Comparison of ENCODE assay signal across 1 cellular context in the genomic region with DNA sequence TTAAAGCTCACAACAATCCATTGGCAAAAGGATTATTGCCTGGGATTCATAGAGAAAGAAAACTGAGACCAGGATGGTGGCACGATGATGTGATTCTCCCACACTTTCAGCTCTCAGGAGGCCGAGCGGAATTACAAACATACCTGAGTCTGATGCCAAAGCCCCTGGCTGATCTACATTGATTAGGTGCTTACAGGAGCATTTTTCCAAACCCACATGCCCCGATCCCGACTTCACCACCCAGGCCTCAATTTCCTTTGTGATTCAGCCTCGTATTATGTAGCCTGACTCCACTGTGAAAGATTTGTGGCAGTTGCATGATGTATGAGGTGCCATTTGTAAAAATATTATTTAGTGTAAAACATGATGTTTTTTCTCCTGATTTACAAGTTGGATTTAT.
TF ChIP-seq lines count a peak whose summit lies in the region.

No MANE protein-coding gene starts in this region.

TF ChIP-seq in GM23338, 12 proteins besides CTCF, POLR2A, EP300 and RAD21 (continued from another document):
- TF ChIP-seq, protein P1, sequence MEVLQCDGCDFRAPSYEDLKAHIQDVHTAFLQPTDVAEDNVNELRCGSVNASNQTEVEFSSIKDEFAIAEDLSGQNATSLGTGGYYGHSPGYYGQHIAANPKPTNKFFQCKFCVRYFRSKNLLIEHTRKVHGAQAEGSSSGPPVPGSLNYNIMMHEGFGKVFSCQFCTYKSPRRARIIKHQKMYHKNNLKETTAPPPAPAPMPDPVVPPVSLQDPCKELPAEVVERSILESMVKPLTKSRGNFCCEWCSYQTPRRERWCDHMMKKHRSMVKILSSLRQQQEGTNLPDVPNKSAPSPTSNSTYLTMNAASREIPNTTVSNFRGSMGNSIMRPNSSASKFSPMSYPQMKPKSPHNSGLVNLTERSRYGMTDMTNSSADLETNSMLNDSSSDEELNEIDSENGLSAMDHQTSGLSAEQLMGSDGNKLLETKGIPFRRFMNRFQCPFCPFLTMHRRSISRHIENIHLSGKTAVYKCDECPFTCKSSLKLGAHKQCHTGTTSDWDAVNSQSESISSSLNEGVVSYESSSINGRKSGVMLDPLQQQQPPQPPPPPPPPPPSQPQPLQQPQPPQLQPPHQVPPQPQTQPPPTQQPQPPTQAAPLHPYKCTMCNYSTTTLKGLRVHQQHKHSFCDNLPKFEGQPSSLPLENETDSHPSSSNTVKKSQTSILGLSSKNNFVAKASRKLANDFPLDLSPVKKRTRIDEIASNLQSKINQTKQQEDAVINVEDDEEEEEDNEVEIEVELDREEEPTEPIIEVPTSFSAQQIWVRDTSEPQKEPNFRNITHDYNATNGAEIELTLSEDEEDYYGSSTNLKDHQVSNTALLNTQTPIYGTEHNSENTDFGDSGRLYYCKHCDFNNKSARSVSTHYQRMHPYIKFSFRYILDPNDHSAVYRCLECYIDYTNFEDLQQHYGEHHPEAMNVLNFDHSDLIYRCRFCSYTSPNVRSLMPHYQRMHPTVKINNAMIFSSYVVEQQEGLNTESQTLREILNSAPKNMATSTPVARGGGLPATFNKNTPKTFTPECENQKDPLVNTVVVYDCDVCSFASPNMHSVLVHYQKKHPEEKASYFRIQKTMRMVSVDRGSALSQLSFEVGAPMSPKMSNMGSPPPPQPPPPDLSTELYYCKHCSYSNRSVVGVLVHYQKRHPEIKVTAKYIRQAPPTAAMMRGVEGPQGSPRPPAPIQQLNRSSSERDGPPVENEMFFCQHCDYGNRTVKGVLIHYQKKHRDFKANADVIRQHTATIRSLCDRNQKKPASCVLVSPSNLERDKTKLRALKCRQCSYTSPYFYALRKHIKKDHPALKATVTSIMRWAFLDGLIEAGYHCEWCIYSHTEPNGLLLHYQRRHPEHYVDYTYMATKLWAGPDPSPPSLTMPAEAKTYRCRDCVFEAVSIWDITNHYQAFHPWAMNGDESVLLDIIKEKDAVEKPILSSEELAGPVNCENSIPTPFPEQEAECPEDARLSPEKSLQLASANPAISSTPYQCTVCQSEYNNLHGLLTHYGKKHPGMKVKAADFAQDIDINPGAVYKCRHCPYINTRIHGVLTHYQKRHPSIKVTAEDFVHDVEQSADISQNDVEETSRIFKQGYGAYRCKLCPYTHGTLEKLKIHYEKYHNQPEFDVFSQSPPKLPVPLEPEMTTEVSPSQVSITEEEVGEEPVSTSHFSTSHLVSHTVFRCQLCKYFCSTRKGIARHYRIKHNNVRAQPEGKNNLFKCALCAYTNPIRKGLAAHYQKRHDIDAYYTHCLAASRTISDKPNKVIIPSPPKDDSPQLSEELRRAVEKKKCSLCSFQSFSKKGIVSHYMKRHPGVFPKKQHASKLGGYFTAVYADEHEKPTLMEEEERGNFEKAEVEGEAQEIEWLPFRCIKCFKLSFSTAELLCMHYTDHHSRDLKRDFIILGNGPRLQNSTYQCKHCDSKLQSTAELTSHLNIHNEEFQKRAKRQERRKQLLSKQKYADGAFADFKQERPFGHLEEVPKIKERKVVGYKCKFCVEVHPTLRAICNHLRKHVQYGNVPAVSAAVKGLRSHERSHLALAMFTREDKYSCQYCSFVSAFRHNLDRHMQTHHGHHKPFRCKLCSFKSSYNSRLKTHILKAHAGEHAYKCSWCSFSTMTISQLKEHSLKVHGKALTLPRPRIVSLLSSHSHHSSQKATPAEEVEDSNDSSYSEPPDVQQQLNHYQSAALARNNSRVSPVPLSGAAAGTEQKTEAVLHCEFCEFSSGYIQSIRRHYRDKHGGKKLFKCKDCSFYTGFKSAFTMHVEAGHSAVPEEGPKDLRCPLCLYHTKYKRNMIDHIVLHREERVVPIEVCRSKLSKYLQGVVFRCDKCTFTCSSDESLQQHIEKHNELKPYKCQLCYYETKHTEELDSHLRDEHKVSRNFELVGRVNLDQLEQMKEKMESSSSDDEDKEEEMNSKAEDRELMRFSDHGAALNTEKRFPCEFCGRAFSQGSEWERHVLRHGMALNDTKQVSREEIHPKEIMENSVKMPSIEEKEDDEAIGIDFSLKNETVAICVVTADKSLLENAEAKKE (CRISPR knock-in tag; IDR thresholded peaks at IDR 0.05), result no peak
- TF ChIP-seq EZH2phosphoT487 (IDR thresholded peaks at IDR 0.05; ENCODE audit: unreplicated experiment) (no peak), ETS1 (IDR thresholded peaks at IDR 0.05) (no peak), ZNF331 (CRISPR knock-in tag; IDR thresholded peaks at IDR 0.05; ENCODE audit: low read depth) (no peak), ZNF114 (CRISPR knock-in tag; IDR thresholded peaks at IDR 0.05) (no peak), JUNB (IDR thresholded peaks at IDR 0.05; ENCODE audit: unreplicated experiment) (no peak), NANOG (IDR thresholded peaks at IDR 0.05; ENCODE audit: borderline replicate concordance) (no peak), POLR2AphosphoS5 (IDR thresholded peaks at IDR 0.05; ENCODE audit: low read depth) (no peak)
